In the genomic region with DNA sequence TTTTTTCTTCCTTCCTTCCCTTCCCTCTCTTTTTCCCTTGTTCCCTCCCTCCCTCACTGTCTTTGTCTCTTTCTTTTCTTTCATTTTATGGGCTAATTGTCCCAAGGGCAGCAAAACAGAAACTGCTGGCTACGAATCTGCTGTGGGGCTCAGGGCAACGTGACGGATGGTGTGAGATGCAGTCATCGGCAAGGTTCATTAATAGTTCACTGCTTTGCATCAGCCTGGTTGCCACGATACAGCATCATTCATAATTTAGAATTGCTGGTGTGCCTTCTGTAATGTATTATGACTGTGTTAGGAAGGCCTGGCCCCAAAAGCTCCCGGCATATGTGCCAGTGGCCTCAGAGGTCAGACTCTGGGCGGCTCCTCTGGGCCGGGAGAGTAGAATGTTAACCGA, we compare ENCODE assay signal across 14 cellular contexts.
DNase-seq lines count a peak whose midpoint lies in the region; ATAC-seq and TF ChIP-seq lines count a peak whose summit lies in the region.
"Had no signal": no experiment of that assay in that cellular context is flagged by ENCODE, and none has a peak within 500 bp of the region (broad histone marks: within the 10 kb centered on the region; RNA-seq: fewer than 3 reads in every experiment).

No MANE protein-coding gene starts in this region.

- POLR2A ChIA-PET in activated CD4-positive, alpha-beta T cell treated with anti-CD3 and anti-CD28 coated beads, Interleukin-2, amount 10 ng/mL, durations not matched to agents 7 days and 5 days (lab: Charles Lee), result no interaction called here

- no peak overlapping the region for H3K4me3 Mint-ChIP-seq in activated CD4-positive, alpha-beta T cell treated with anti-CD3 and anti-CD28 coated beads, Interleukin-2, amount 10 ng/mL, durations not matched to agents 7 days and 5 days
- H3K4me3 Mint-ChIP-seq: activated CD8-positive, alpha-beta memory T cell treated with anti-CD3 and anti-CD28 coated beads, Interleukin-2, amount 10 ng/mL, durations not matched to agents 7 days and 5 days had no signal

- no peak overlapping the region for H3K27ac Mint-ChIP-seq in activated CD4-positive, alpha-beta T cell treated with anti-CD3 and anti-CD28 coated beads, Interleukin-2, amount 10 ng/mL, durations not matched to agents 7 days and 5 days
- H3K27ac Mint-ChIP-seq: activated CD8-positive, alpha-beta memory T cell treated with anti-CD3 and anti-CD28 coated beads, Interleukin-2, amount 10 ng/mL, durations not matched to agents 7 days and 5 days; IgD-negative memory B cell had no signal

- no peak for TF ChIP-seq CTCF in suprapubic skin (IDR thresholded peaks at IDR 0.05)

- no peaks in the 10 kb centered on the region for H3K27me3 ChIP-seq in right cardiac atrium (ENCODE audit: control insufficient read depth, insufficient read depth)
- H3K27me3 ChIP-seq in suprapubic skin, result no peaks in the 10 kb centered on the region
- H3K27me3 ChIP-seq: breast epithelium had no signal

- no peaks in the 10 kb centered on the region for H3K36me3 ChIP-seq in suprapubic skin
- H3K36me3 ChIP-seq: breast epithelium had no signal

- no peak for TF ChIP-seq POLR2A in suprapubic skin (IDR thresholded peaks at IDR 0.05)

- no peaks in the 10 kb centered on the region for H3K36me3 Mint-ChIP-seq in activated CD4-positive, alpha-beta T cell treated with anti-CD3 and anti-CD28 coated beads, Interleukin-2, amount 10 ng/mL, durations not matched to agents 7 days and 5 days (ENCODE audit: low read depth)
- H3K36me3 Mint-ChIP-seq: activated CD8-positive, alpha-beta memory T cell treated with anti-CD3 and anti-CD28 coated beads, Interleukin-2, amount 10 ng/mL, durations not matched to agents 7 days and 5 days; IgD-negative memory B cell had no signal

- H3K27me3 Mint-ChIP-seq in activated CD4-positive, alpha-beta T cell treated with anti-CD3 and anti-CD28 coated beads, Interleukin-2, amount 10 ng/mL, durations not matched to agents 7 days and 5 days, result no peaks in the 10 kb centered on the region

- intact Hi-C loops in right cardiac atrium (cut with DNase I), result no loop called here

- H3K9me3 Mint-ChIP-seq in activated CD4-positive, alpha-beta T cell treated with anti-CD3 and anti-CD28 coated beads, Interleukin-2, amount 10 ng/mL, durations not matched to agents 7 days and 5 days, result no peaks in the 10 kb centered on the region
- H3K9me3 Mint-ChIP-seq: IgD-negative memory B cell had no signal

- H3K27ac ChIP-seq in right cardiac atrium (ENCODE audit: low read length) (no peak overlapping the region), suprapubic skin (peak overlapping the region; percentile 55)
- H3K27ac ChIP-seq: breast epithelium had no signal

- no peaks in the 10 kb centered on the region for H3K4me1 Mint-ChIP-seq in activated CD4-positive, alpha-beta T cell treated with anti-CD3 and anti-CD28 coated beads, Interleukin-2, amount 10 ng/mL, durations not matched to agents 7 days and 5 days
- H3K4me1 Mint-ChIP-seq: activated CD8-positive, alpha-beta memory T cell treated with anti-CD3 and anti-CD28 coated beads, Interleukin-2, amount 10 ng/mL, durations not matched to agents 7 days and 5 days; IgD-negative memory B cell had no signal

- DNase-seq in DMS79 treated with DMSO at 0.1 percent for 48 hours (lab: John Stamatoyannopoulos, UW) (peak; percentile 37), DMS79 (lab: John Stamatoyannopoulos, UW) (no peak), astrocyte of the hippocampus (ENCODE audit: low read depth, low spot score) (peak; percentile 34), right cardiac atrium (peak; percentile 65 to 80 (median 70)), suprapubic skin (ENCODE audit: low spot score in 2 of 2) (no peak), inferior parietal cortex (ENCODE audit: extremely low spot score) (no peak)
- DNase-seq in activated CD4-positive, alpha-beta T cell treated with anti-CD3 and anti-CD28 coated beads, Interleukin-2, amount 10 ng/mL, durations not matched to agents 7 days and 5 days, result no peak
- DNase-seq: 8988T; activated CD8-positive, alpha-beta memory T cell treated with anti-CD3 and anti-CD28 coated beads, Interleukin-2, amount 10 ng/mL, durations not matched to agents 7 days and 5 days; NCI-H446 treated with DMSO at 0.1 percent for 48 hours; SW 1271 had no signal

- no peaks in the 10 kb centered on the region for H3K9me3 ChIP-seq in right cardiac atrium (ENCODE audit: control insufficient read depth, low read length)
- H3K9me3 ChIP-seq in suprapubic skin, result no peaks in the 10 kb centered on the region
- H3K9me3 ChIP-seq: breast epithelium had no signal

- CTCF ChIA-PET in activated CD4-positive, alpha-beta T cell treated with anti-CD3 and anti-CD28 coated beads, Interleukin-2, amount 10 ng/mL, durations not matched to agents 7 days and 5 days (lab: Charles Lee), result no interaction called here

- TF ChIP-seq EP300 in suprapubic skin (IDR thresholded peaks at IDR 0.05), result no peak

- ATAC-seq in right cardiac atrium (peak; percentile 85 to 86), HG02610 (IDR thresholded peaks at IDR 0.05; ENCODE audit: unreplicated experiment) (no peak)
- ATAC-seq: activated CD8-positive, alpha-beta memory T cell treated with anti-CD3 and anti-CD28 coated beads, Interleukin-2, amount 10 ng/mL, durations not matched to agents 7 days and 5 days had no signal

- H3K4me1 ChIP-seq in right cardiac atrium (ENCODE audit: control insufficient read depth, insufficient read depth, low read length) (no peaks in the 10 kb centered on the region), suprapubic skin (peaks cover 8% of the 10 kb centered on the region)
- H3K4me1 ChIP-seq: breast epithelium had no signal

- no peak overlapping the region for H3K4me3 ChIP-seq in right cardiac atrium (ENCODE audit: low read length)
- no peak overlapping the region for H3K4me3 ChIP-seq in suprapubic skin
- H3K4me3 ChIP-seq: breast epithelium had no signal

- WGBS in right cardiac atrium, result 48% methylated on average over 9 of the region's 9 CpGs
- 51% methylated on average over 9 of the region's 9 CpGs for WGBS in suprapubic skin

Comparison
In these comparisons a context has a peak if more than half of its experiments do, and no peak if none do; other contexts are left out.
1. DNase-seq: peak in DMS79 treated with DMSO at 0.1 percent for 48 hours (single experiment), astrocyte of the hippocampus (single experiment) and right cardiac atrium (3 of 3); none in DMS79 (single experiment), suprapubic skin (0 of 2), inferior parietal cortex (single experiment) and activated CD4-positive, alpha-beta T cell treated with anti-CD3 and anti-CD28 coated beads, Interleukin-2, amount 10 ng/mL, durations not matched to agents 7 days and 5 days (single experiment).